1 cellular context compared by ENCODE assay signal in the genomic region with DNA sequence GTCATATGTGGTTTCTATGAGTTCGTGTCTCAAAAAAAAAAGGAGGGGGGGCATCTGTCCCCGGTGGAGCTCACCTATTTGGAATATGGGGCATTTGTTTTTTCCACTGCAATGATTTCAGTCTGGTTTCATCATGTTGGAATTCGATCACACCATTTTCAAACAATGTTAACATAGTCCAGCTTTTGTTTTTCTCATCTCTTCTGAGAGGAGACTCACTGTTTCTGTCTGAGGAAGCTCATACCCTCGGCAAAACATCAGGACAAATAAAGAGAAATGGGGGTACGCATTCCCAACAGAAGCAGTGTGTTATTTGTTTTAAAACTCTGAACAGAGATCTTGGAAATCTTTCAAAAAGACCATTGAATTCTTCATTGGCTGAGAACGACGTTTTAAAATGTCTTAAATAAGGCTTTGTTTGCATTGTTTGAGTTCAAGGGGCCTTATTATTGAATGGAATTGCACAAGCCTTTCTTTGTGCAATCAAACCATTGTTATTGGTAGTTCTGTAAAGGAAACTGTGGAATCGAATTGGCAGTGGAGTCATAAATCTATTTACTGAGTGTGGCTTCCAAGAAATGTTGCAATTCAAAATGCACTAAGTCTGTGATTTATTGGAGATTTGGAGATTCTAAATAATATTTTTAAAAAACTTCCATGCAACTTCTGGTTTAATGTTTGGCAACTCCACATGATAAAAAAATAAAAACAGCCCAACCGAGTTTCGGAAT.
TF ChIP-seq lines count a peak whose summit lies in the region.

No MANE protein-coding gene starts in this region.

TF ChIP-seq in H1, 55 proteins besides CTCF, POLR2A, EP300 and RAD21 (continued from another document):
- TF ChIP-seq, protein P1, sequence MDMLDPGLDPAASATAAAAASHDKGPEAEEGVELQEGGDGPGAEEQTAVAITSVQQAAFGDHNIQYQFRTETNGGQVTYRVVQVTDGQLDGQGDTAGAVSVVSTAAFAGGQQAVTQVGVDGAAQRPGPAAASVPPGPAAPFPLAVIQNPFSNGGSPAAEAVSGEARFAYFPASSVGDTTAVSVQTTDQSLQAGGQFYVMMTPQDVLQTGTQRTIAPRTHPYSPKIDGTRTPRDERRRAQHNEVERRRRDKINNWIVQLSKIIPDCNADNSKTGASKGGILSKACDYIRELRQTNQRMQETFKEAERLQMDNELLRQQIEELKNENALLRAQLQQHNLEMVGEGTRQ (IDR thresholded peaks at IDR 0.05; ENCODE audit: low read length) = no peak
- TF ChIP-seq POLR2AphosphoS5 (IDR thresholded peaks at IDR 0.05; ENCODE audit: low read depth, low read length) = no peak
- TF ChIP-seq SRF (IDR thresholded peaks at IDR 0.05; ENCODE audit: low read depth, low read length) = no peak
- no peak for TF ChIP-seq SIRT6 (IDR thresholded peaks at IDR 0.05; ENCODE audit: low read length)
- no peak for TF ChIP-seq BCL11A (IDR thresholded peaks at IDR 0.05; ENCODE audit: low read depth in 2 of 2, low read length in 2 of 2)
- no peak for TF ChIP-seq SP1 (IDR thresholded peaks at IDR 0.05; ENCODE audit: low read depth, low read length)
- TF ChIP-seq SP4 (IDR thresholded peaks at IDR 0.05; ENCODE audit: low read length) = no peak
